ENCODE assay signal across 8 cellular contexts in genomic region chr1:6587261-6588005, GRCh38. TPM values are rescaled to one million over a fixed set of nuclear protein-coding genes. Genes with fewer than 3 reads are reported as not detected.
DNase-seq lines count a peak whose midpoint lies in the region; TF ChIP-seq lines count a peak whose summit lies in the region.
"Had no signal": no experiment of that assay in that cellular context is flagged by ENCODE, and none has a peak within 500 bp of the region (broad histone marks: within the 10 kb centered on the region; RNA-seq: fewer than 3 reads in every experiment).

No MANE protein-coding gene starts in this region.

- peak; percentile 72 for DNase-seq in NCI-H2029 (lab: John Stamatoyannopoulos, UW)
- DNase-seq in cerebellum (ENCODE audit: low spot score): peak; percentile 62
- DNase-seq in putamen (ENCODE audit: low spot score): peak; percentile 68
- DNase-seq in cerebellar nuclear complex (lab: John Stamatoyannopoulos, UW): no peak
- no peak for DNase-seq in NCI-H2171 treated with DMSO at 0.1 percent for 48 hours (lab: John Stamatoyannopoulos, UW)
- DNase-seq in A673 (ENCODE audit: low spot score): no peak

- POLR2A ChIA-PET in A673 (lab: Charles Lee; ENCODE audit: low non-redundant PET): no interaction called here

- TF ChIP-seq CTCF in A673 (conservative IDR thresholded peaks at IDR 0.05; ENCODE audit: low read depth, low read length): no peak

- BruUV-seq in A673 (replicated peaks; lab: Mats Ljungman, UMichigan): no TSS peak

- CTCF ChIA-PET in A673 (lab: Charles Lee): no interaction called here

- no peaks in the 10 kb centered on the region for H3K9me3 ChIP-seq in A673 (ENCODE audit: low read depth, low read length, poor library complexity, severe bottlenecking)

- H3K27me3 ChIP-seq in A673 (replicated peaks; ENCODE audit: insufficient read depth, low read depth, low read length, poor library complexity): no peaks in the 10 kb centered on the region

- intact Hi-C loops in A673 (cut with micrococcal nuclease; ENCODE audit: unreplicated experiment): no loop called here

- H3K27ac ChIP-seq in A673 (ENCODE audit: low read depth, low read length, poor library complexity, severe bottlenecking): no peak overlapping the region

- no peaks in the 10 kb centered on the region for H3K4me1 ChIP-seq in A673 (ENCODE audit: insufficient read depth, low read length, poor library complexity, severe bottlenecking)

- no peak overlapping the region for H3K4me3 ChIP-seq in A673 (ENCODE audit: low read depth, low read length, poor library complexity, severe bottlenecking)
- H3K4me3 ChIP-seq: lung had no signal

- peaks cover 29% of the 10 kb centered on the region for H3K36me3 ChIP-seq in A673 (ENCODE audit: insufficient read depth, low read length, poor library complexity, severe bottlenecking)

RNA-seq across cellular contexts. Expression of gene ZBTB48, which starts 7.6 kb away (rescaled TPM):
- total RNA-seq in cerebellum: 15.5 TPM
- 29.9 and 35.3 TPM in 2 replicates for total RNA-seq in A673 (2021)

RNA-seq across cellular contexts. Expression of gene KLHL21, which starts 15.2 kb away (rescaled TPM):
- 6.1 TPM for total RNA-seq in cerebellum
- 29.4 and 38.0 TPM in 2 replicates for total RNA-seq in A673 (2021)

RNA-seq across cellular contexts. Expression of gene PHF13, which starts 26.1 kb away (rescaled TPM):
- total RNA-seq in cerebellum (9.5 TPM), A673 (2021) (37.8 and 44.2 TPM in 2 replicates)

RNA-seq across cellular contexts. Expression of gene TAS1R1, which starts 32.3 kb away (rescaled TPM):
- total RNA-seq in cerebellum (not detected), A673 (2021) (not detected in 2 replicates)
- total RNA-seq: RPMI7951 had no signal

RNA-seq across cellular contexts. Expression of gene NOL9, which starts 33.1 kb away (rescaled TPM):
- total RNA-seq in cerebellum (37.0 TPM), A673 (2021) (48.5 and 55.6 TPM in 2 replicates)

Comparison
In these comparisons a context has a peak if more than half of its experiments do, and no peak if none do; other contexts are left out.
1. DNase-seq: peak in NCI-H2029 (single experiment), cerebellum (single experiment) and putamen (single experiment); none in cerebellar nuclear complex (0 of 2), NCI-H2171 treated with DMSO at 0.1 percent for 48 hours (single experiment) and A673 (single experiment).